1 cellular context compared by ENCODE assay signal in the genomic region with DNA sequence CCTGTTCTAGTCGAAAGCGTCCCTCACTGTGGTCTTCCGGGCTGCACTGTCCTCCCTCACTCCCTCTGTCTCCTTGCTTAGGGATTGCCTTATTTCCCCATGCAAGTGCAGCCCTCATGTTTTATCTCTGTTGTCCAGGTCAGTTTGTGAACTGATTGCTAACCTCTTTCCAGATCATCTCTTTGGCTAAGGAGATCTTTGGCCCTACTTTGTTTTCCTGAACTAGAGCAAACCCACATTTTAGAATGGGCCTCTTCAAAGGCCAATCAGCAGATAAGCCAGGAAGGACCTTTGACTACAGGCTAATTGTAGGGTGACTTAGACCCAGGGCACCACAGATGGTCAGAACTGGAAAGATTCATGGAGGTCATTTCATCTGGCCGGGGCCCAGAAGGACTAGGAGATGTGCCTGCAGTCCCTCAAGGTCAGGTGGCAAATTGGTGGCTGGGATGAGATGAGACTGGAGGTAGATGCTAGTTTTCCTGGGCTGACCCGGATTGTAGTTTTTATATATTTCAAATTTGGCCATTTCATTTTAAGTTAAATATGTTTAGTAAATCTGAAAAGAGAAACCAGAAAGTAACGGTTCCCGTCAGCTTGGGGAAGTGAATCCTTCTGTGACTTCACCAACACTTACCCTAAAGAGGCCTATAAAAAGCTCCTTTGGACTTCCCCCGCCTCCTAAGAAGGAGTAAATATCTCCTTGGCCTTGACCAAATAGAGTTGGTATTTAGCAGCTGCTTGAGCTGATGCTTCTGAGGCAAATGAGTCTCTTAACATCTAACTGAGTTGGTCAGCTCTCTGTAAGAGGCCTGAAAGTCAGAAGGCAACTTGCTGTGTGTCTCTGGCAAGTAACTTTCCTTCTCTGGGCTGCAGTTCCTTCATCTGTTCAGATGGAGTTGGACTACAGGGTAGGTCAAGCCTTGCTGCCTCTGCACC.
TF ChIP-seq lines count a peak whose summit lies in the region.

No MANE protein-coding gene starts in this region.

TF ChIP-seq in HepG2, 621 proteins besides CTCF, POLR2A, EP300 and RAD21 (continued from another document):
- TF ChIP-seq, protein P1, sequence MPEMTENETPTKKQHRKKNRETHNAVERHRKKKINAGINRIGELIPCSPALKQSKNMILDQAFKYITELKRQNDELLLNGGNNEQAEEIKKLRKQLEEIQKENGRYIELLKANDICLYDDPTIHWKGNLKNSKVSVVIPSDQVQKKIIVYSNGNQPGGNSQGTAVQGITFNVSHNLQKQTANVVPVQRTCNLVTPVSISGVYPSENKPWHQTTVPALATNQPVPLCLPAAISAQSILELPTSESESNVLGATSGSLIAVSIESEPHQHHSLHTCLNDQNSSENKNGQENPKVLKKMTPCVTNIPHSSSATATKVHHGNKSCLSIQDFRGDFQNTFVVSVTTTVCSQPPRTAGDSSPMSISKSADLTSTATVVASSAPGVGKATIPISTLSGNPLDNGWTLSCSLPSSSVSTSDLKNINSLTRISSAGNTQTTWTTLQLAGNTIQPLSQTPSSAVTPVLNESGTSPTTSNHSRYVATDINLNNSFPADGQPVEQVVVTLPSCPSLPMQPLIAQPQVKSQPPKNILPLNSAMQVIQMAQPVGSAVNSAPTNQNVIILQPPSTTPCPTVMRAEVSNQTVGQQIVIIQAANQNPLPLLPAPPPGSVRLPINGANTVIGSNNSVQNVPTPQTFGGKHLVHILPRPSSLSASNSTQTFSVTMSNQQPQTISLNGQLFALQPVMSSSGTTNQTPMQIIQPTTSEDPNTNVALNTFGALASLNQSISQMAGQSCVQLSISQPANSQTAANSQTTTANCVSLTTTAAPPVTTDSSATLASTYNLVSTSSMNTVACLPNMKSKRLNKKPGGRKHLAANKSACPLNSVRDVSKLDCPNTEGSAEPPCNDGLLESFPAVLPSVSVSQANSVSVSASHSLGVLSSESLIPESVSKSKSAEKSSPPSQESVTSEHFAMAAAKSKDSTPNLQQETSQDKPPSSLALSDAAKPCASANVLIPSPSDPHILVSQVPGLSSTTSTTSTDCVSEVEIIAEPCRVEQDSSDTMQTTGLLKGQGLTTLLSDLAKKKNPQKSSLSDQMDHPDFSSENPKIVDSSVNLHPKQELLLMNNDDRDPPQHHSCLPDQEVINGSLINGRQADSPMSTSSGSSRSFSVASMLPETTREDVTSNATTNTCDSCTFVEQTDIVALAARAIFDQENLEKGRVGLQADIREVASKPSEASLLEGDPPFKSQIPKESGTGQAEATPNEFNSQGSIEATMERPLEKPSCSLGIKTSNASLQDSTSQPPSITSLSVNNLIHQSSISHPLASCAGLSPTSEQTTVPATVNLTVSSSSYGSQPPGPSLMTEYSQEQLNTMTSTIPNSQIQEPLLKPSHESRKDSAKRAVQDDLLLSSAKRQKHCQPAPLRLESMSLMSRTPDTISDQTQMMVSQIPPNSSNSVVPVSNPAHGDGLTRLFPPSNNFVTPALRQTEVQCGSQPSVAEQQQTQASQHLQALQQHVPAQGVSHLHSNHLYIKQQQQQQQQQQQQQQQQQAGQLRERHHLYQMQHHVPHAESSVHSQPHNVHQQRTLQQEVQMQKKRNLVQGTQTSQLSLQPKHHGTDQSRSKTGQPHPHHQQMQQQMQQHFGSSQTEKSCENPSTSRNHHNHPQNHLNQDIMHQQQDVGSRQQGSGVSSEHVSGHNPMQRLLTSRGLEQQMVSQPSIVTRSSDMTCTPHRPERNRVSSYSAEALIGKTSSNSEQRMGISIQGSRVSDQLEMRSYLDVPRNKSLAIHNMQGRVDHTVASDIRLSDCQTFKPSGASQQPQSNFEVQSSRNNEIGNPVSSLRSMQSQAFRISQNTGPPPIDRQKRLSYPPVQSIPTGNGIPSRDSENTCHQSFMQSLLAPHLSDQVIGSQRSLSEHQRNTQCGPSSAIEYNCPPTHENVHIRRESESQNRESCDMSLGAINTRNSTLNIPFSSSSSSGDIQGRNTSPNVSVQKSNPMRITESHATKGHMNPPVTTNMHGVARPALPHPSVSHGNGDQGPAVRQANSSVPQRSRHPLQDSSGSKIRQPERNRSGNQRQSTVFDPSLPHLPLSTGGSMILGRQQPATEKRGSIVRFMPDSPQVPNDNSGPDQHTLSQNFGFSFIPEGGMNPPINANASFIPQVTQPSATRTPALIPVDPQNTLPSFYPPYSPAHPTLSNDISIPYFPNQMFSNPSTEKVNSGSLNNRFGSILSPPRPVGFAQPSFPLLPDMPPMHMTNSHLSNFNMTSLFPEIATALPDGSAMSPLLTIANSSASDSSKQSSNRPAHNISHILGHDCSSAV (CRISPR knock-in tag; IDR thresholded peaks at IDR 0.05; ENCODE audit: borderline replicate concordance) = 0 out of 2 replicates have a peak, but pooled peaks have one; percentile 51
- no peak for TF ChIP-seq ZNF34 (CRISPR knock-in tag; IDR thresholded peaks at IDR 0.05; ENCODE audit: borderline replicate concordance)
- no peak for TF ChIP-seq KMT2B (CRISPR knock-in tag; IDR thresholded peaks at IDR 0.05)
- no peak for TF ChIP-seq ZKSCAN1 (IDR thresholded peaks at IDR 0.05; ENCODE audit: low read length)
- TF ChIP-seq HCFC1 (IDR thresholded peaks at IDR 0.05; ENCODE audit: low read depth, low read length) = no peak
- TF ChIP-seq GATA4 (IDR thresholded peaks at IDR 0.05; ENCODE audit: borderline replicate concordance, low read depth) = peak; percentile 85; the same call in 1 of the 2 replicates
- TF ChIP-seq ZNF607 (CRISPR knock-in tag; IDR thresholded peaks at IDR 0.05; ENCODE audit: borderline replicate concordance) = no peak; the same call in 1 of the 2 replicates
- no peak for TF ChIP-seq PAF1 (CRISPR knock-in tag; IDR thresholded peaks at IDR 0.05)
- TF ChIP-seq ZNF446 (CRISPR knock-in tag; IDR thresholded peaks at IDR 0.05) = 0 out of 2 replicates have a peak, but pooled peaks have one; percentile 30
- TF ChIP-seq, protein P2, sequence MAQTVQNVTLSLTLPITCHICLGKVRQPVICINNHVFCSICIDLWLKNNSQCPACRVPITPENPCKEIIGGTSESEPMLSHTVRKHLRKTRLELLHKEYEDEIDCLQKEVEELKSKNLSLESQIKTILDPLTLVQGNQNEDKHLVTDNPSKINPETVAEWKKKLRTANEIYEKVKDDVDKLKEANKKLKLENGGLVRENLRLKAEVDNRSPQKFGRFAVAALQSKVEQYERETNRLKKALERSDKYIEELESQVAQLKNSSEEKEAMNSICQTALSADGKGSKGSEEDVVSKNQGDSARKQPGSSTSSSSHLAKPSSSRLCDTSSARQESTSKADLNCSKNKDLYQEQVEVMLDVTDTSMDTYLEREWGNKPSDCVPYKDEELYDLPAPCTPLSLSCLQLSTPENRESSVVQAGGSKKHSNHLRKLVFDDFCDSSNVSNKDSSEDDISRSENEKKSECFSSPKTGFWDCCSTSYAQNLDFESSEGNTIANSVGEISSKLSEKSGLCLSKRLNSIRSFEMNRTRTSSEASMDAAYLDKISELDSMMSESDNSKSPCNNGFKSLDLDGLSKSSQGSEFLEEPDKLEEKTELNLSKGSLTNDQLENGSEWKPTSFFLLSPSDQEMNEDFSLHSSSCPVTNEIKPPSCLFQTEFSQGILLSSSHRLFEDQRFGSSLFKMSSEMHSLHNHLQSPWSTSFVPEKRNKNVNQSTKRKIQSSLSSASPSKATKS (CRISPR knock-in tag; IDR thresholded peaks at IDR 0.05) = no peak
- TF ChIP-seq, protein P3, sequence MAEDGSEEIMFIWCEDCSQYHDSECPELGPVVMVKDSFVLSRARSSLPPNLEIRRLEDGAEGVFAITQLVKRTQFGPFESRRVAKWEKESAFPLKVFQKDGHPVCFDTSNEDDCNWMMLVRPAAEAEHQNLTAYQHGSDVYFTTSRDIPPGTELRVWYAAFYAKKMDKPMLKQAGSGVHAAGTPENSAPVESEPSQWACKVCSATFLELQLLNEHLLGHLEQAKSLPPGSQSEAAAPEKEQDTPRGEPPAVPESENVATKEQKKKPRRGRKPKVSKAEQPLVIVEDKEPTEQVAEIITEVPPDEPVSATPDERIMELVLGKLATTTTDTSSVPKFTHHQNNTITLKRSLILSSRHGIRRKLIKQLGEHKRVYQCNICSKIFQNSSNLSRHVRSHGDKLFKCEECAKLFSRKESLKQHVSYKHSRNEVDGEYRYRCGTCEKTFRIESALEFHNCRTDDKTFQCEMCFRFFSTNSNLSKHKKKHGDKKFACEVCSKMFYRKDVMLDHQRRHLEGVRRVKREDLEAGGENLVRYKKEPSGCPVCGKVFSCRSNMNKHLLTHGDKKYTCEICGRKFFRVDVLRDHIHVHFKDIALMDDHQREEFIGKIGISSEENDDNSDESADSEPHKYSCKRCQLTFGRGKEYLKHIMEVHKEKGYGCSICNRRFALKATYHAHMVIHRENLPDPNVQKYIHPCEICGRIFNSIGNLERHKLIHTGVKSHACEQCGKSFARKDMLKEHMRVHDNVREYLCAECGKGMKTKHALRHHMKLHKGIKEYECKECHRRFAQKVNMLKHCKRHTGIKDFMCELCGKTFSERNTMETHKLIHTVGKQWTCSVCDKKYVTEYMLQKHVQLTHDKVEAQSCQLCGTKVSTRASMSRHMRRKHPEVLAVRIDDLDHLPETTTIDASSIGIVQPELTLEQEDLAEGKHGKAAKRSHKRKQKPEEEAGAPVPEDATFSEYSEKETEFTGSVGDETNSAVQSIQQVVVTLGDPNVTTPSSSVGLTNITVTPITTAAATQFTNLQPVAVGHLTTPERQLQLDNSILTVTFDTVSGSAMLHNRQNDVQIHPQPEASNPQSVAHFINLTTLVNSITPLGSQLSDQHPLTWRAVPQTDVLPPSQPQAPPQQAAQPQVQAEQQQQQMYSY (CRISPR knock-in tag; IDR thresholded peaks at IDR 0.05) = peak; percentile 73
- TF ChIP-seq GABPB1 (CRISPR knock-in tag; IDR thresholded peaks at IDR 0.05) = peak; percentile 3; the same call in 1 of the 2 replicates
- TF ChIP-seq ZNF460 (CRISPR knock-in tag; IDR thresholded peaks at IDR 0.05; ENCODE audit: borderline replicate concordance) = peak; percentile 13; the same call in 1 of the 2 replicates
- TF ChIP-seq ZBTB1 (CRISPR knock-in tag; IDR thresholded peaks at IDR 0.05; ENCODE audit: borderline replicate concordance) = no peak
- TF ChIP-seq CAMTA2 (CRISPR knock-in tag; IDR thresholded peaks at IDR 0.05; ENCODE audit: borderline replicate concordance) = no peak
- TF ChIP-seq ASH2L (IDR thresholded peaks at IDR 0.05; ENCODE audit: insufficient read length, low read depth, low read length) = peak; percentile 72
- TF ChIP-seq ATF7-NPFF (CRISPR knock-in tag; IDR thresholded peaks at IDR 0.05; ENCODE audit: low read depth) = no peak
- TF ChIP-seq AGO2 (optimal IDR thresholded peaks at IDR 0.05; ENCODE audit: low read depth, low read length) = no peak
- TF ChIP-seq, protein P4, sequence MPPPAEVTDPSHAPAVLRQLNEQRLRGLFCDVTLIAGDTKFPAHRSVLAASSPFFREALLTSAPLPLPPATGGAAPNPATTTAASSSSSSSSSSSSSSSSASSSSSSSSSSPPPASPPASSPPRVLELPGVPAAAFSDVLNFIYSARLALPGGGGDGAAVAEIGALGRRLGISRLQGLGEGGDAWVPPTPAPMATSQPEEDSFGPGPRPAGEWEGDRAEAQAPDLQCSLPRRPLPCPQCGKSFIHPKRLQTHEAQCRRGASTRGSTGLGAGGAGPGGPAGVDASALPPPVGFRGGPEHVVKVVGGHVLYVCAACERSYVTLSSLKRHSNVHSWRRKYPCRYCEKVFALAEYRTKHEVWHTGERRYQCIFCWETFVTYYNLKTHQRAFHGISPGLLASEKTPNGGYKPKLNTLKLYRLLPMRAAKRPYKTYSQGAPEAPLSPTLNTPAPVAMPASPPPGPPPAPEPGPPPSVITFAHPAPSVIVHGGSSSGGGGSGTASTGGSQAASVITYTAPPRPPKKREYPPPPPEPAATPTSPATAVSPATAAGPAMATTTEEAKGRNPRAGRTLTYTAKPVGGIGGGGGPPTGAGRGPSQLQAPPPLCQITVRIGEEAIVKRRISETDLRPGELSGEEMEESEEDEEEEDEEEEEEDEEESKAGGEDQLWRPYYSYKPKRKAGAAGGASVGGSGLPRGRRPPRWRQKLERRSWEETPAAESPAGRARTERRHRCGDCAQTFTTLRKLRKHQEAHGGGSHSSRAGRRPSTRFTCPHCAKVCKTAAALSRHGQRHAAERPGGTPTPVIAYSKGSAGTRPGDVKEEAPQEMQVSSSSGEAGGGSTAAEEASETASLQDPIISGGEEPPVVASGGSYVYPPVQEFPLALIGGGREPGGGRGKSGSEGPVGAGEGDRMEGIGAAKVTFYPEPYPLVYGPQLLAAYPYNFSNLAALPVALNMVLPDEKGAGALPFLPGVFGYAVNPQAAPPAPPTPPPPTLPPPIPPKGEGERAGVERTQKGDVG (CRISPR knock-in tag; IDR thresholded peaks at IDR 0.05; ENCODE audit: borderline replicate concordance) = peak; percentile 18; the same call in 1 of the 2 replicates
- peak; percentile 97 for TF ChIP-seq NR2F6 (IDR thresholded peaks at IDR 0.05)
- peak; percentile 96 for TF ChIP-seq NR2F6 (CRISPR knock-in tag; IDR thresholded peaks at IDR 0.05)
- TF ChIP-seq RBM39 (IDR thresholded peaks at IDR 0.05; ENCODE audit: low read depth, low read length, poor library complexity, severe bottlenecking) = no peak
- TF ChIP-seq SATB2 (CRISPR knock-in tag; IDR thresholded peaks at IDR 0.05) = no peak
- TF ChIP-seq, protein P5, sequence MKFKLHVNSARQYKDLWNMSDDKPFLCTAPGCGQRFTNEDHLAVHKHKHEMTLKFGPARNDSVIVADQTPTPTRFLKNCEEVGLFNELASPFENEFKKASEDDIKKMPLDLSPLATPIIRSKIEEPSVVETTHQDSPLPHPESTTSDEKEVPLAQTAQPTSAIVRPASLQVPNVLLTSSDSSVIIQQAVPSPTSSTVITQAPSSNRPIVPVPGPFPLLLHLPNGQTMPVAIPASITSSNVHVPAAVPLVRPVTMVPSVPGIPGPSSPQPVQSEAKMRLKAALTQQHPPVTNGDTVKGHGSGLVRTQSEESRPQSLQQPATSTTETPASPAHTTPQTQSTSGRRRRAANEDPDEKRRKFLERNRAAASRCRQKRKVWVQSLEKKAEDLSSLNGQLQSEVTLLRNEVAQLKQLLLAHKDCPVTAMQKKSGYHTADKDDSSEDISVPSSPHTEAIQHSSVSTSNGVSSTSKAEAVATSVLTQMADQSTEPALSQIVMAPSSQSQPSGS (CRISPR knock-in tag; IDR thresholded peaks at IDR 0.05) = peak; percentile 76; the same call in 1 of the 2 replicates
- TF ChIP-seq, protein P6, sequence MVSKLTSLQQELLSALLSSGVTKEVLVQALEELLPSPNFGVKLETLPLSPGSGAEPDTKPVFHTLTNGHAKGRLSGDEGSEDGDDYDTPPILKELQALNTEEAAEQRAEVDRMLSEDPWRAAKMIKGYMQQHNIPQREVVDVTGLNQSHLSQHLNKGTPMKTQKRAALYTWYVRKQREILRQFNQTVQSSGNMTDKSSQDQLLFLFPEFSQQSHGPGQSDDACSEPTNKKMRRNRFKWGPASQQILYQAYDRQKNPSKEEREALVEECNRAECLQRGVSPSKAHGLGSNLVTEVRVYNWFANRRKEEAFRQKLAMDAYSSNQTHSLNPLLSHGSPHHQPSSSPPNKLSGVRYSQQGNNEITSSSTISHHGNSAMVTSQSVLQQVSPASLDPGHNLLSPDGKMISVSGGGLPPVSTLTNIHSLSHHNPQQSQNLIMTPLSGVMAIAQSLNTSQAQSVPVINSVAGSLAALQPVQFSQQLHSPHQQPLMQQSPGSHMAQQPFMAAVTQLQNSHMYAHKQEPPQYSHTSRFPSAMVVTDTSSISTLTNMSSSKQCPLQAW (CRISPR knock-in tag; IDR thresholded peaks at IDR 0.05) = peak; percentile 81
- TF ChIP-seq SMARCC2 (IDR thresholded peaks at IDR 0.05) = no peak
